ENCODE assay signal across 16 cellular contexts in the genomic region with DNA sequence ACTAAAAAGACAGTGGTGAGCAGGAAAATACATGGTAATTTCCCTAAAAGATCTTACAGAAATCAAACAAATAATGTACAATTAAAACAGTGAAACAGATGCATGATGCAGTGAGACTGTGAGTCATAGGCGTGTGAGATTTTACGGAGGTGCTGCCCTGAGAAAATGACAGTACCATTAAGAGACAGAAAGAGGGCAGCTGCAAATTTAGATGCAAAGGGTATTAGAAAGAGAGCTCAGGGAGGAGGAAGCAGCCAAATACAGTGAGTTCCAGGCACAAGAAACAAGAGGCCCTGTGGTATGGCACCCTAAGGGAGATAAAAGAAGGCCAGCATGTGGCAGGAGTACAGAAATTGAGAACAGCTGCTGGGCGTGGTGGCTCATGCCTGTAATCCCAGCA.
DNase-seq lines count a peak whose midpoint lies in the region; TF ChIP-seq lines count a peak whose summit lies in the region.
"Had no signal": no experiment of that assay in that cellular context is flagged by ENCODE, and none has a peak within 500 bp of the region (broad histone marks: within the 10 kb centered on the region; RNA-seq: fewer than 3 reads in every experiment).

No MANE protein-coding gene starts in this region.

- H3K36me3 ChIP-seq in colonic mucosa (no peaks in the 10 kb centered on the region), neuronal stem cell (replicated peaks in 1 of 2; ENCODE audit: control insufficient read depth in 2 of 2, insufficient read depth in 2 of 2, low read length in 2 of 2) (no peaks in the 10 kb centered on the region)

- H3K36me3 Mint-ChIP-seq in CD14-positive monocyte: no peaks in the 10 kb centered on the region

- DNase-seq in NCI-H748 (lab: John Stamatoyannopoulos, UW; ENCODE audit: unreplicated experiment): peak; percentile 5
- no peak for DNase-seq in NCI-H748 treated with DMSO at 0.1 percent for 48 hours (lab: John Stamatoyannopoulos, UW)
- DNase-seq in SK-MEL-5 (ENCODE audit: low read depth, low spot score): peak; percentile 17
- DNase-seq in fibroblast of the aortic adventitia (ENCODE audit: low read depth): peak; percentile 44
- no peak for DNase-seq in SK-N-DZ (ENCODE audit: low spot score)
- no peak for DNase-seq in CD14-positive monocyte (ENCODE audit: low spot score)
- no peak for DNase-seq in colonic mucosa
- DNase-seq in neuronal stem cell (ENCODE audit: low spot score): no peak
- DNase-seq: activated CD4-positive, alpha-beta T cell treated with anti-CD3 and anti-CD28 coated beads for 36 hours; activated effector memory CD4-positive, alpha-beta T cell treated with anti-CD3 and anti-CD28 coated beads, Interleukin-2, amount 50 U/mL, for 16 hours; GDM1; posterior cingulate gyrus; stimulated activated CD4-positive, alpha-beta T cell treated with anti-CD3 and anti-CD28 coated beads, Interleukin-4, amount 100 ng/mL, for 1 hour; stimulated activated naive CD8-positive, alpha-beta T cell treated with anti-CD3 and anti-CD28 coated beads, Interleukin-15, amount 100 ng/mL, for 72 hours had no signal

- in situ Hi-C loops in SK-MEL-5 (cut with HindIII; ENCODE audit: low pct_unique_long_range_greater_than_20kb, low sequenced_read_pairs): no loop called here

- no peak overlapping the region for H2AFZ ChIP-seq in neuronal stem cell (ENCODE audit: low read length)

- WGBS in neuronal stem cell (ENCODE audit: extremely low coverage in 2 of 2, insufficient read length in 2 of 2, insufficient replicate concordance in 1 of 2), 2 donors: no CpG with 5 or more reads among the region's 3 CpGs

- no peaks in the 10 kb centered on the region for H3K4me1 ChIP-seq in colonic mucosa
- peaks cover 4 to 6% of the 10 kb centered on the region in 2 donors for H3K4me1 ChIP-seq in neuronal stem cell (ENCODE audit: control insufficient read depth in 2 of 2, insufficient read depth in 1 of 2, low read depth in 1 of 2, low read length in 2 of 2)

- H2BK15ac ChIP-seq in neuronal stem cell (ENCODE audit: low read length): no peak overlapping the region

- no peaks in the 10 kb centered on the region for H3K27me3 ChIP-seq in colonic mucosa
- no peaks in the 10 kb centered on the region for H3K27me3 ChIP-seq in neuronal stem cell (ENCODE audit: control insufficient read depth in 3 of 3, insufficient read depth in 3 of 3, low read depth in 1 of 3, low read length in 3 of 3)

- H3K9ac ChIP-seq in colonic mucosa (ENCODE audit: low read depth in 2 of 2, low read length in 2 of 2) (no peak overlapping the region), neuronal stem cell (ENCODE audit: low read depth, low read length, poor library complexity) (no peak overlapping the region)

- H3K27ac ChIP-seq in colonic mucosa (no peak overlapping the region), neuronal stem cell (replicated peaks; ENCODE audit: low read length) (no peak overlapping the region)
- H3K27ac ChIP-seq: coronary artery, SK-N-MC had no signal

- H3K4me3 Mint-ChIP-seq in CD14-positive monocyte: no peak overlapping the region
- H3K4me3 Mint-ChIP-seq: activated CD4-positive, alpha-beta T cell treated with anti-CD3 and anti-CD28 coated beads for 36 hours; stimulated activated naive CD8-positive, alpha-beta T cell treated with anti-CD3 and anti-CD28 coated beads, Interleukin-15, amount 100 ng/mL, for 72 hours had no signal

- TF ChIP-seq CTCF in fibroblast of the aortic adventitia (IDR thresholded peaks at IDR 0.05; ENCODE audit: insufficient read depth, low read length) (no peak), CD14-positive monocyte (IDR thresholded peaks at IDR 0.05) (no peak), colonic mucosa (IDR thresholded peaks at IDR 0.05) (no peak)

- H3K79me1 ChIP-seq in neuronal stem cell (ENCODE audit: low read depth, low read length): no peaks in the 10 kb centered on the region

- H3K4me3 ChIP-seq in fibroblast of the aortic adventitia (ENCODE audit: low read depth, low read length) (no peak overlapping the region), colonic mucosa (no peak overlapping the region), neuronal stem cell (ENCODE audit: low read length in 2 of 2) (no peak overlapping the region)
- H3K4me3 ChIP-seq: coronary artery, SK-N-MC had no signal

- no peak overlapping the region for H3K23ac ChIP-seq in neuronal stem cell (ENCODE audit: low read depth, low read length, poor library complexity)

- no peak overlapping the region for H3K14ac ChIP-seq in neuronal stem cell (ENCODE audit: low read length)

- H4K8ac ChIP-seq in neuronal stem cell (ENCODE audit: low read depth, low read length): no peak overlapping the region

- H3K18ac ChIP-seq in neuronal stem cell (ENCODE audit: low read length): no peak overlapping the region

- no peaks in the 10 kb centered on the region for H3K27me3 Mint-ChIP-seq in CD14-positive monocyte (ENCODE audit: low read depth in 3 of 3)
- H3K27me3 Mint-ChIP-seq: activated CD4-positive, alpha-beta T cell treated with anti-CD3 and anti-CD28 coated beads for 36 hours; stimulated activated naive CD8-positive, alpha-beta T cell treated with anti-CD3 and anti-CD28 coated beads, Interleukin-15, amount 100 ng/mL, for 72 hours had no signal

- H3K4me2 ChIP-seq in neuronal stem cell (ENCODE audit: insufficient read depth, low read length, poor library complexity, severe bottlenecking): no peak overlapping the region

- H3K4ac ChIP-seq in neuronal stem cell (ENCODE audit: low read length): no peak overlapping the region

- no peak overlapping the region for H2BK5ac ChIP-seq in neuronal stem cell (ENCODE audit: low read length)

- peaks cover 0 to 5% (median 0%) of the 10 kb centered on the region in 7 donors for H3K9me3 Mint-ChIP-seq in CD14-positive monocyte

- no peaks in the 10 kb centered on the region for H3K4me1 Mint-ChIP-seq in CD14-positive monocyte
- H3K4me1 Mint-ChIP-seq: activated CD4-positive, alpha-beta T cell treated with anti-CD3 and anti-CD28 coated beads for 36 hours; stimulated activated naive CD8-positive, alpha-beta T cell treated with anti-CD3 and anti-CD28 coated beads, Interleukin-15, amount 100 ng/mL, for 72 hours had no signal

- no peak overlapping the region for H2BK120ac ChIP-seq in neuronal stem cell (ENCODE audit: low read depth, low read length)

- H3K27ac Mint-ChIP-seq in CD14-positive monocyte: no peak overlapping the region
- H3K27ac Mint-ChIP-seq: activated CD4-positive, alpha-beta T cell treated with anti-CD3 and anti-CD28 coated beads for 36 hours; stimulated activated naive CD8-positive, alpha-beta T cell treated with anti-CD3 and anti-CD28 coated beads, Interleukin-15, amount 100 ng/mL, for 72 hours had no signal

- no peak overlapping the region for H2BK12ac ChIP-seq in neuronal stem cell (ENCODE audit: low read length)

- intact Hi-C loops in CD14-positive monocyte (cut with micrococcal nuclease) (no loop called here), colonic mucosa (cut with DNase I) (no loop called here)

- no peak overlapping the region for H2AK5ac ChIP-seq in neuronal stem cell (ENCODE audit: low read depth, low read length)

- no peak overlapping the region for H4K91ac ChIP-seq in neuronal stem cell (ENCODE audit: low read depth, low read length, poor library complexity)

- H3K9me3 ChIP-seq in colonic mucosa (no peaks in the 10 kb centered on the region), neuronal stem cell (replicated peaks in 1 of 2; ENCODE audit: control insufficient read depth in 2 of 2, insufficient read depth in 1 of 2, low read depth in 1 of 2, low read length in 2 of 2) (no peaks in the 10 kb centered on the region)

Comparison
In these comparisons a context has a peak if more than half of its experiments do, and no peak if none do; other contexts are left out.
1. DNase-seq: peak in NCI-H748 (single experiment), SK-MEL-5 (single experiment) and fibroblast of the aortic adventitia (single experiment); none in NCI-H748 treated with DMSO at 0.1 percent for 48 hours (single experiment), SK-N-DZ (single experiment), CD14-positive monocyte (single experiment), colonic mucosa (single experiment) and neuronal stem cell (single experiment).